In genomic region chr2:47346-48218, GRCh38 we compare ENCODE assay signal across 8 cellular contexts. TPM values are rescaled to one million over a fixed set of nuclear protein-coding genes. Genes with fewer than 3 reads are reported as not detected.
DNase-seq lines count a peak whose midpoint lies in the region; ATAC-seq and TF ChIP-seq lines count a peak whose summit lies in the region.

No MANE protein-coding gene starts in this region.

- no peak overlapping the region for H3K27ac Mint-ChIP-seq in CD4-positive, alpha-beta T cell

- H3K4me1 Mint-ChIP-seq in CD4-positive, alpha-beta T cell (ENCODE audit: low read depth), result peaks cover 22% of the 10 kb centered on the region

- peak overlapping the region; percentile 72 for H3K4me3 ChIP-seq in RWPE2 (ENCODE audit: severe bottlenecking)
- peak overlapping the region in 9 of 10 donors; percentile 42 to 60 (median 56) for H3K4me3 ChIP-seq in heart right ventricle
- H3K4me3 ChIP-seq in neuronal stem cell (ENCODE audit: low read length in 2 of 2), result peak overlapping the region in 1 of 2 donors; percentile 48

- ATAC-seq in CD4-positive, alpha-beta T cell (ENCODE audit: poor library complexity), result no peak
- ATAC-seq in RWPE2 (ENCODE audit: low read depth) (no peak), heart right ventricle (peak in 6 of 8 donors; percentile 5 to 56 (median 24)), GM21360 (IDR thresholded peaks at IDR 0.05; ENCODE audit: unreplicated experiment) (no peak)

- H3K9ac ChIP-seq in neuronal stem cell (ENCODE audit: low read depth, low read length, poor library complexity), result no peak overlapping the region

- peaks cover 5% of the 10 kb centered on the region; the same call in 1 of the 2 replicates for H3K36me3 ChIP-seq in RWPE2 (ENCODE audit: low read depth)
- no peaks in the 10 kb centered on the region for H3K36me3 ChIP-seq in heart right ventricle
- no peaks in the 10 kb centered on the region for H3K36me3 ChIP-seq in neuronal stem cell (replicated peaks in 1 of 2; ENCODE audit: control insufficient read depth in 2 of 2, insufficient read depth in 2 of 2, low read length in 2 of 2)

- H3K4me1 ChIP-seq in RWPE2 (ENCODE audit: insufficient read depth, poor library complexity, severe bottlenecking), result peaks cover 21% of the 10 kb centered on the region
- H3K4me1 ChIP-seq in heart right ventricle, result peaks cover 0 to 28% (median 14%) of the 10 kb centered on the region in 9 donors
- H3K4me1 ChIP-seq in neuronal stem cell (ENCODE audit: control insufficient read depth in 2 of 2, insufficient read depth in 1 of 2, low read depth in 1 of 2, low read length in 2 of 2), result peaks cover 5 to 7% of the 10 kb centered on the region in 2 donors

- CTCF ChIA-PET in CD4-positive, alpha-beta T cell (lab: Charles Lee), result no interaction called here

- no peak overlapping the region for H3K27ac ChIP-seq in CD4-positive, alpha-beta T cell (ENCODE audit: low read depth, low read length)
- peak overlapping the region; percentile 79 for H3K27ac ChIP-seq in RWPE2 (ENCODE audit: poor library complexity, severe bottlenecking)
- peak overlapping the region in 9 of 10 donors; percentile 47 to 88 (median 74) for H3K27ac ChIP-seq in heart right ventricle
- no peak overlapping the region for H3K27ac ChIP-seq in neuronal stem cell (replicated peaks; ENCODE audit: low read length)

- intact Hi-C loops in CD4-positive, alpha-beta T cell (cut with DNase I, micrococcal nuclease), result no loop called here
- intact Hi-C loops in heart right ventricle (cut with DNase I), result no loop called here

- H2BK120ac ChIP-seq in neuronal stem cell (ENCODE audit: low read depth, low read length), result no peak overlapping the region

- 34 to 42% methylated on average over 19 of the region's 19 CpGs for WGBS in heart right ventricle, 2 donors
- no CpG with 5 or more reads among the region's 19 CpGs for WGBS in neuronal stem cell (ENCODE audit: extremely low coverage in 2 of 2, insufficient read length in 2 of 2, insufficient replicate concordance in 1 of 2), 2 donors

- H3K79me1 ChIP-seq in neuronal stem cell (ENCODE audit: low read depth, low read length), result no peaks in the 10 kb centered on the region

- H3K27me3 Mint-ChIP-seq in CD4-positive, alpha-beta T cell, result peaks cover 58% of the 10 kb centered on the region

- no peak overlapping the region for H3K4ac ChIP-seq in neuronal stem cell (ENCODE audit: low read length)

- H4K8ac ChIP-seq in neuronal stem cell (ENCODE audit: low read depth, low read length), result no peak overlapping the region

- H3K4me2 ChIP-seq in neuronal stem cell (ENCODE audit: insufficient read depth, low read length, poor library complexity, severe bottlenecking), result peak overlapping the region; percentile 80

- H3K18ac ChIP-seq in neuronal stem cell (ENCODE audit: low read length), result peak overlapping the region; percentile 6

- no peak for DNase-seq in CD4-positive, alpha-beta T cell
- DNase-seq in RWPE2 (ENCODE audit: low spot score) (no peak), heart right ventricle (no peak), neuronal stem cell (ENCODE audit: low spot score) (no peak), NCI-H524 (lab: John Stamatoyannopoulos, UW) (no peak), CD1c-positive myeloid dendritic cell (ENCODE audit: extremely low spot score) (no peak)
- no peak for DNase-seq in central memory CD4-positive, alpha-beta T cell

- H3K4me3 Mint-ChIP-seq in CD4-positive, alpha-beta T cell, result peak overlapping the region; percentile 91

- H4K91ac ChIP-seq in neuronal stem cell (ENCODE audit: low read depth, low read length, poor library complexity), result no peak overlapping the region

- H2BK12ac ChIP-seq in neuronal stem cell (ENCODE audit: low read length), result no peak overlapping the region

- no peak overlapping the region for H3K23ac ChIP-seq in neuronal stem cell (ENCODE audit: low read depth, low read length, poor library complexity)

- H2BK5ac ChIP-seq in neuronal stem cell (ENCODE audit: low read length), result no peak overlapping the region

- H2AK5ac ChIP-seq in neuronal stem cell (ENCODE audit: low read depth, low read length), result no peak overlapping the region

- H2BK15ac ChIP-seq in neuronal stem cell (ENCODE audit: low read length), result no peak overlapping the region

- H3K36me3 Mint-ChIP-seq in CD4-positive, alpha-beta T cell (ENCODE audit: low read depth), result no peaks in the 10 kb centered on the region

- TF ChIP-seq CTCF in CD4-positive, alpha-beta T cell (IDR thresholded peaks at IDR 0.05), result no peak
- TF ChIP-seq CTCF in RWPE2 (IDR thresholded peaks at IDR 0.05; ENCODE audit: poor library complexity, severe bottlenecking) (no peak), heart right ventricle (IDR thresholded peaks at IDR 0.05) (no peak)

- H3K14ac ChIP-seq in neuronal stem cell (ENCODE audit: low read length), result no peak overlapping the region

- peak overlapping the region; percentile 90 for H2AFZ ChIP-seq in neuronal stem cell (ENCODE audit: low read length)

- H3K9me3 Mint-ChIP-seq in CD4-positive, alpha-beta T cell, result no peaks in the 10 kb centered on the region

- peaks cover 33% of the 10 kb centered on the region for H3K27me3 ChIP-seq in CD4-positive, alpha-beta T cell (ENCODE audit: control insufficient read depth, insufficient read depth, low read length)
- H3K27me3 ChIP-seq in RWPE2 (ENCODE audit: insufficient read depth, poor library complexity, severe bottlenecking) (no peaks in the 10 kb centered on the region), heart right ventricle (peaks cover 0 to 69% (median 56%) of the 10 kb centered on the region in 7 donors), neuronal stem cell (ENCODE audit: control insufficient read depth in 3 of 3, insufficient read depth in 3 of 3, low read depth in 1 of 3, low read length in 3 of 3) (peaks cover 9 to 56% (median 36%) of the 10 kb centered on the region in 3 experiments)

- POLR2A ChIA-PET in CD4-positive, alpha-beta T cell (lab: Charles Lee), result interaction anchor here (0.8 kb wide), 1 partner anchor 13 kb away, joined by 3 read pairs; no protein-coding TSS in a partner anchor

- no peaks in the 10 kb centered on the region for H3K9me3 ChIP-seq in CD4-positive, alpha-beta T cell (ENCODE audit: control insufficient read depth, low read length)
- H3K9me3 ChIP-seq in RWPE2 (ENCODE audit: severe bottlenecking), result no peaks in the 10 kb centered on the region
- no peaks in the 10 kb centered on the region for H3K9me3 ChIP-seq in heart right ventricle
- H3K9me3 ChIP-seq in neuronal stem cell (replicated peaks in 1 of 2; ENCODE audit: control insufficient read depth in 2 of 2, insufficient read depth in 1 of 2, low read depth in 1 of 2, low read length in 2 of 2), result no peaks in the 10 kb centered on the region

RNA-seq across cellular contexts. Expression of gene FAM110C, which starts 1.3 kb away (rescaled TPM):
- under 1 TPM; 0.16 to 0.36 TPM for total RNA-seq in CD4-positive, alpha-beta T cell
- 1 to 10 TPM; 1.7 to 5.2 (median 3.0) TPM for total RNA-seq in heart right ventricle
- under 1 TPM; 0.66 to 0.68 TPM for polyA plus RNA-seq in heart right ventricle
- polyA plus RNA-seq in neuronal stem cell (2013, experiment 1 of 2), result 0.46 TPM
- 0.53 TPM for polyA plus RNA-seq in neuronal stem cell (2013, experiment 2 of 2)

Comparison
In these comparisons a context has a peak if more than half of its experiments do, and no peak if none do; other contexts are left out.
1. ATAC-seq: peak in heart right ventricle (6 of 8); none in CD4-positive, alpha-beta T cell (single experiment), RWPE2 (single experiment) and GM21360 (single experiment).
2. H3K27ac ChIP-seq: peak in RWPE2 (single experiment) and heart right ventricle (9 of 10); none in CD4-positive, alpha-beta T cell (single experiment) and neuronal stem cell (single experiment).